8 cellular contexts compared by ENCODE assay signal in genomic region chr4:145732895-145733880, GRCh38. TPM values are rescaled to one million over a fixed set of nuclear protein-coding genes. Genes with fewer than 3 reads are reported as not detected.
DNase-seq lines count a peak whose midpoint lies in the region; ATAC-seq and TF ChIP-seq lines count a peak whose summit lies in the region.

No MANE protein-coding gene starts in this region.

- H3K18ac ChIP-seq in IMR-90 (ENCODE audit: low read depth, low read length) = peak overlapping the region; percentile 98

- peak overlapping the region; percentile 94 for H2AFZ ChIP-seq in IMR-90 (replicated peaks; ENCODE audit: low read length, poor library complexity)

- BruUV-seq in IMR-90 (replicated peaks; lab: Mats Ljungman, UMichigan) = TSS peak; percentile 42

- TF ChIP-seq POLR2A in IMR-90 (IDR thresholded peaks at IDR 0.05; ENCODE audit: low read depth, low read length) = peak; percentile 75

- H3K27ac ChIP-seq in IMR-90 (ENCODE audit: insufficient read depth, low read length) (peak overlapping the region; percentile 92), esophagus (ENCODE audit: low read depth in 2 of 2, low read length in 1 of 2) (peak overlapping the region; percentile 99 to 100)

- peaks cover 4% of the 10 kb centered on the region for H3K27me3 Mint-ChIP-seq in activated T-cell treated with anti-CD3 and anti-CD28 coated beads, Interleukin-2, amount 50 U/mL, for 4 hours (ENCODE audit: low read depth)

- DNase-seq in D341Med (ENCODE audit: low spot score) = peak; percentile 98
- DNase-seq in IMR-90 = peak; percentile 89
- peak; percentile 96 for DNase-seq in OCI-M1 (lab: John Stamatoyannopoulos, UW)
- peak; percentile 83 for DNase-seq in activated T-cell treated with anti-CD3 and anti-CD28 coated beads, Interleukin-2, amount 50 U/mL, for 4 hours
- DNase-seq in stimulated activated CD8-positive, alpha-beta memory T cell treated with anti-CD3 and anti-CD28 coated beads, Interleukin-4, amount 100 ng/mL, for 4 hours (ENCODE audit: low read depth in 2 of 2, low spot score in 1 of 2) = peak; percentile 51 to 71

- POLR2A ChIA-PET in IMR-90 (lab: Charles Lee; ENCODE audit: unreplicated experiment) = interaction anchor here (0.5 kb wide), 1 partner anchor 17 kb away, joined by 10 read pairs; no protein-coding TSS in a partner anchor

- no peaks in the 10 kb centered on the region for H3K36me3 ChIP-seq in IMR-90 (ENCODE audit: control insufficient read depth, insufficient read depth, low read length)
- H3K36me3 ChIP-seq in esophagus (ENCODE audit: control insufficient read depth in 2 of 2, insufficient read depth in 2 of 2, low read length in 1 of 2) = no peaks in the 10 kb centered on the region
- H3K36me3 ChIP-seq in mucosa of stomach (ENCODE audit: control insufficient read depth, insufficient read depth, low read length) = no peaks in the 10 kb centered on the region

- in situ Hi-C loops in IMR-90 (cut with MboI; ENCODE audit: low sequenced_read_pairs) = no loop called here

- TF ChIP-seq CTCF in IMR-90 (conservative IDR thresholded peaks at IDR 0.05; ENCODE audit: low read depth, low read length) = no peak

- peak overlapping the region; percentile 99 for H3K4ac ChIP-seq in IMR-90 (ENCODE audit: low read depth, low read length)

- peak overlapping the region; percentile 99 for H3K23ac ChIP-seq in IMR-90 (ENCODE audit: low read depth, low read length)

- ATAC-seq in GM21526 (IDR thresholded peaks at IDR 0.05; ENCODE audit: low FRiP score, unreplicated experiment) (peak; percentile 85), IMR-90 (ENCODE audit: low read depth) (peak; percentile 80)
- ATAC-seq in activated T-cell treated with anti-CD3 and anti-CD28 coated beads, Interleukin-2, amount 50 U/mL, for 4 hours = peak; percentile 92 to 93

- H2BK5ac ChIP-seq in IMR-90 (ENCODE audit: low read depth, low read length, poor library complexity, severe bottlenecking) = peak overlapping the region; percentile 100

- H2BK20ac ChIP-seq in IMR-90 (ENCODE audit: low read depth, low read length) = peak overlapping the region; percentile 98

- peak overlapping the region; percentile 80 for H3K9ac ChIP-seq in IMR-90 (ENCODE audit: low read depth, low read length)
- peak overlapping the region; percentile 95 for H3K9ac ChIP-seq in mucosa of stomach (ENCODE audit: low read length)

- H3K79me1 ChIP-seq in IMR-90 (ENCODE audit: low read depth in 1 of 2, low read length in 2 of 2) = peaks cover 0 to 6% of the 10 kb centered on the region in 2 experiments; a peak in 2 of 4 replicates

- H3K4me3 ChIP-seq in IMR-90 (ENCODE audit: insufficient read depth, low read depth, low read length) (peak overlapping the region; percentile 57), esophagus (ENCODE audit: low read depth in 1 of 2, low read length in 2 of 2) (peak overlapping the region; percentile 76), mucosa of stomach (ENCODE audit: low read length) (peak overlapping the region; percentile 52)

- H2AK9ac ChIP-seq in IMR-90 (replicated peaks; ENCODE audit: low read depth, low read length, poor library complexity) = peak overlapping the region; percentile 98

- dilution Hi-C loops in IMR-90 (cut with HindIII; ENCODE audit: low sequenced_read_pairs, unreplicated experiment) = no loop called here

- no peaks in the 10 kb centered on the region for H3K27me3 ChIP-seq in IMR-90 (ENCODE audit: control insufficient read depth, insufficient read depth, low read length)
- no peaks in the 10 kb centered on the region for H3K27me3 ChIP-seq in esophagus (ENCODE audit: control insufficient read depth in 1 of 2, insufficient read depth in 2 of 2, low read length in 2 of 2)
- H3K27me3 ChIP-seq in mucosa of stomach (ENCODE audit: control insufficient read depth, insufficient read depth, low read length) = no peaks in the 10 kb centered on the region

- no peaks in the 10 kb centered on the region for H4K20me1 ChIP-seq in IMR-90 (ENCODE audit: insufficient read depth, low read length)

- peak overlapping the region; percentile 99 for H4K91ac ChIP-seq in IMR-90 (ENCODE audit: insufficient read depth, low read depth, low read length)

- H3K4me1 ChIP-seq in IMR-90 (ENCODE audit: control insufficient read depth, insufficient read depth, low read length) (peaks cover 28% of the 10 kb centered on the region), esophagus (ENCODE audit: control insufficient read depth in 2 of 2, insufficient read depth in 2 of 2, low read length in 1 of 2) (peaks cover 0 to 5% of the 10 kb centered on the region in 2 donors), mucosa of stomach (ENCODE audit: control insufficient read depth, insufficient read depth, low read length) (peaks cover 52% of the 10 kb centered on the region)

- CTCF ChIA-PET in IMR-90 (lab: Yijun Ruan, JAX) = no interaction called here

- peaks cover 17% of the 10 kb centered on the region for H3K4me1 Mint-ChIP-seq in activated T-cell treated with anti-CD3 and anti-CD28 coated beads, Interleukin-2, amount 50 U/mL, for 4 hours (ENCODE audit: low read depth)

- H3K56ac ChIP-seq in IMR-90 (ENCODE audit: extremely low read depth, insufficient read depth, low read length) = peak overlapping the region; percentile 97

- peak overlapping the region; percentile 99 for H3K14ac ChIP-seq in IMR-90 (replicated peaks; ENCODE audit: low read depth, low read length)

- peak overlapping the region; percentile 94 for H4K5ac ChIP-seq in IMR-90 (ENCODE audit: low read depth, low read length)

- intact Hi-C loops in IMR-90 (cut with micrococcal nuclease) = loop anchor here (10.0 kb wide), 2 partner anchors 248 to 518 kb away; partner anchors contain the start of gene SMAD1

- peak overlapping the region; percentile 98 for H2BK120ac ChIP-seq in IMR-90 (ENCODE audit: low read depth, low read length)

- peaks cover 19% of the 10 kb centered on the region for H3K9me1 ChIP-seq in IMR-90 (ENCODE audit: insufficient read depth, low read length)

- no peaks in the 10 kb centered on the region for H3K9me3 ChIP-seq in IMR-90 (ENCODE audit: control insufficient read depth, insufficient read depth, low read length)
- no peaks in the 10 kb centered on the region for H3K9me3 ChIP-seq in esophagus (ENCODE audit: control insufficient read depth in 2 of 2, insufficient read depth in 1 of 2, low read depth in 1 of 2, low read length in 1 of 2)
- H3K9me3 ChIP-seq in mucosa of stomach (ENCODE audit: control insufficient read depth, low read length) = no peaks in the 10 kb centered on the region

- H3K4me3 Mint-ChIP-seq in activated T-cell treated with anti-CD3 and anti-CD28 coated beads, Interleukin-2, amount 50 U/mL, for 4 hours = peak overlapping the region; percentile 70

- peak overlapping the region; percentile 66 for H3K4me2 ChIP-seq in IMR-90 (ENCODE audit: low read depth, low read length)

- 2% methylated on average over 17 of the region's 81 CpGs; no CpG with 5 or more reads in 1 of the 2 experiments for WGBS in IMR-90 (ENCODE audit: extremely low coverage in 2 of 2, insufficient read length in 1 of 2), 2 experiments
- WGBS in esophagus, 2 donors = 1 to 2% methylated on average over 37 to 81 of the region's 81 CpGs

- H3K9me3 Mint-ChIP-seq in activated T-cell treated with anti-CD3 and anti-CD28 coated beads, Interleukin-2, amount 50 U/mL, for 4 hours = no peaks in the 10 kb centered on the region

- TF ChIP-seq RAD21 in IMR-90 (IDR thresholded peaks at IDR 0.05; ENCODE audit: low read length) = no peak

- peak overlapping the region; percentile 93 to 98 for H4K8ac ChIP-seq in IMR-90 (ENCODE audit: low read depth in 2 of 2, low read length in 2 of 2)

- H2BK15ac ChIP-seq in IMR-90 (ENCODE audit: low read depth, low read length) = peak overlapping the region; percentile 95; the same call in 2 of the 3 replicates

- no peaks in the 10 kb centered on the region for H3K36me3 Mint-ChIP-seq in activated T-cell treated with anti-CD3 and anti-CD28 coated beads, Interleukin-2, amount 50 U/mL, for 4 hours (ENCODE audit: insufficient read depth)

- H2AK5ac ChIP-seq in IMR-90 (ENCODE audit: low read depth, low read length) = peak overlapping the region; percentile 75; the same call in 1 of the 2 replicates

TF ChIP-seq in IMR-90, 13 proteins besides CTCF, POLR2A, EP300 and RAD21 (continues in another document):
- TF ChIP-seq MXI1 (IDR thresholded peaks at IDR 0.05; ENCODE audit: borderline replicate concordance, low read depth, low read length) (0 out of 2 replicates have a peak, but pooled peaks have one; percentile 45), CEBPB (IDR thresholded peaks at IDR 0.05; ENCODE audit: low read depth, low read length) (no peak), MAFK (IDR thresholded peaks at IDR 0.05; ENCODE audit: low read depth, low read length) (no peak), RCOR1 (IDR thresholded peaks at IDR 0.05; ENCODE audit: insufficient replicate concordance, low read length) (peak; percentile 21), USF2 (IDR thresholded peaks at IDR 0.05; ENCODE audit: low read depth, low read length) (0 out of 2 replicates have a peak, but pooled peaks have one; percentile 44), FOS (IDR thresholded peaks at IDR 0.05; ENCODE audit: low read depth, low read length) (no peak), ELK1 (IDR thresholded peaks at IDR 0.05; ENCODE audit: borderline replicate concordance, low read depth, low read length) (no peak), RFX5 (IDR thresholded peaks at IDR 0.05; ENCODE audit: low read depth, low read length) (no peak), SMC3 (IDR thresholded peaks at IDR 0.05; ENCODE audit: low read depth, low read length) (no peak), CHD1 (IDR thresholded peaks at IDR 0.05; ENCODE audit: low read depth, low read length) (no peak)

RNA-seq across cellular contexts. Expression of gene C4orf51, which starts 53.2 kb away (rescaled TPM):
- total RNA-seq in IMR-90 (2012; rRNA removed) = not detected in 2 replicates
- polyA plus RNA-seq in IMR-90 (2012; rRNA removed) = not detected in 2 replicates
- not detected in 2 replicates for polyA plus RNA-seq in IMR-90 (2012; cell fraction: cytosol; rRNA removed)
- not detected in 2 replicates for polyA plus RNA-seq in IMR-90 (2012; cell fraction: nucleus; rRNA removed; ENCODE audit: low replicate concordance)
- not detected for total RNA-seq in activated T-cell treated with anti-CD3 and anti-CD28 coated beads, Interleukin-2, amount 50 U/mL, for 4 hours
- polyA plus RNA-seq in esophagus = not detected

Comparison
In these comparisons a context has a peak if more than half of its experiments do, and no peak if none do; other contexts are left out.
1. Peak in every context shown above with its lines: DNase-seq, ATAC-seq, H3K4me3 ChIP-seq and H3K27ac ChIP-seq.